In genomic region chr17:17485420-17485819, GRCh38 we compare ENCODE assay signal across 28 cellular contexts. TPM values are rescaled to one million over a fixed set of nuclear protein-coding genes. Genes with fewer than 3 reads are reported as not detected.
DNase-seq lines count a peak whose midpoint lies in the region; ATAC-seq and TF ChIP-seq lines count a peak whose summit lies in the region.
"Had no signal": no experiment of that assay in that cellular context is flagged by ENCODE, and none has a peak within 500 bp of the region (broad histone marks: within the 10 kb centered on the region; RNA-seq: fewer than 3 reads in every experiment).

No MANE protein-coding gene starts in this region.

- no peak for DNase-seq in activated T-cell treated with anti-CD3 and anti-CD28 coated beads, Interleukin-2, amount 50 U/mL, for 24 hours
- no peak for DNase-seq in activated T-cell treated with anti-CD3 and anti-CD28 coated beads, Interleukin-2, amount 50 U/mL, for 48 hours
- DNase-seq in right atrium auricular region (ENCODE audit: low spot score) (no peak), upper lobe of right lung (peak; percentile 34), iPS-NIHi11 (ENCODE audit: low spot score) (no peak), GM20000 (ENCODE audit: low spot score) (no peak)
- no peak for DNase-seq in NK-92 treated with Interleukin-12 subunit alpha and Interleukin-12 subunit beta, amount 100 ng/mL, for 24 hours (lab: John Stamatoyannopoulos, UW)
- DNase-seq: activated CD4-positive, alpha-beta memory T cell treated with anti-CD3 and anti-CD28 coated beads for 36 hours; adrenal gland; brain microvascular endothelial cell; CD8-positive, alpha-beta memory T cell; DMS 273 treated with DMSO at 0.1 percent for 48 hours; effector memory CD4-positive, alpha-beta T cell; erythroblast; NCI-H1048; NCI-H1694; NCI-H2171; NCI-H526; SIG-M5; stimulated activated naive CD8-positive, alpha-beta T cell treated with anti-CD3 and anti-CD28 coated beads, Interleukin-15, amount 100 ng/mL, for 72 hours; SW 1271; T1000 had no signal

- H3K27ac ChIP-seq in cingulate gyrus (ENCODE audit: low read depth, low read length) (peak overlapping the region; percentile 3), right atrium auricular region (peak overlapping the region; percentile 73 to 78), upper lobe of right lung (no peak overlapping the region)
- H3K27ac ChIP-seq: adrenal gland, brain microvascular endothelial cell, neutrophil, prostate gland had no signal

- no peak overlapping the region for H3K4me3 Mint-ChIP-seq in activated T-cell treated with anti-CD3 and anti-CD28 coated beads, Interleukin-2, amount 50 U/mL, for 24 hours
- H3K4me3 Mint-ChIP-seq: activated CD4-positive, alpha-beta memory T cell treated with anti-CD3 and anti-CD28 coated beads for 36 hours; CD8-positive, alpha-beta memory T cell; GM23338; stimulated activated naive CD8-positive, alpha-beta T cell treated with anti-CD3 and anti-CD28 coated beads, Interleukin-15, amount 100 ng/mL, for 72 hours had no signal

- intact Hi-C loops in upper lobe of right lung (cut with DNase I), result no loop called here

- H3K27ac Mint-ChIP-seq in activated T-cell treated with anti-CD3 and anti-CD28 coated beads, Interleukin-2, amount 50 U/mL, for 24 hours, result peak overlapping the region; percentile 53
- H3K27ac Mint-ChIP-seq: activated CD4-positive, alpha-beta memory T cell treated with anti-CD3 and anti-CD28 coated beads for 36 hours; GM23338 had no signal

- TF ChIP-seq CTCF in right atrium auricular region (IDR thresholded peaks at IDR 0.05) (no peak), upper lobe of right lung (IDR thresholded peaks at IDR 0.05) (no peak), GM20000 (IDR thresholded peaks at IDR 0.05; ENCODE audit: extremely low read depth, missing control alignments) (no peak)

- H3K9me3 Mint-ChIP-seq in activated T-cell treated with anti-CD3 and anti-CD28 coated beads, Interleukin-2, amount 50 U/mL, for 24 hours, result no peaks in the 10 kb centered on the region
- H3K9me3 Mint-ChIP-seq: activated CD4-positive, alpha-beta memory T cell treated with anti-CD3 and anti-CD28 coated beads for 36 hours; CD8-positive, alpha-beta memory T cell; GM23338; stimulated activated naive CD8-positive, alpha-beta T cell treated with anti-CD3 and anti-CD28 coated beads, Interleukin-15, amount 100 ng/mL, for 72 hours had no signal

- no peaks in the 10 kb centered on the region for H3K27me3 Mint-ChIP-seq in activated T-cell treated with anti-CD3 and anti-CD28 coated beads, Interleukin-2, amount 50 U/mL, for 24 hours
- H3K27me3 Mint-ChIP-seq: activated CD4-positive, alpha-beta memory T cell treated with anti-CD3 and anti-CD28 coated beads for 36 hours; stimulated activated naive CD8-positive, alpha-beta T cell treated with anti-CD3 and anti-CD28 coated beads, Interleukin-15, amount 100 ng/mL, for 72 hours had no signal

- no peak overlapping the region for H3K4me3 ChIP-seq in right atrium auricular region
- no peak overlapping the region for H3K4me3 ChIP-seq in upper lobe of right lung
- H3K4me3 ChIP-seq: adrenal gland, GM23338, prostate gland, vagina had no signal

- H3K27me3 ChIP-seq in right atrium auricular region, result no peaks in the 10 kb centered on the region
- H3K27me3 ChIP-seq in upper lobe of right lung, result no peaks in the 10 kb centered on the region
- H3K27me3 ChIP-seq: adrenal gland, brain microvascular endothelial cell, neutrophil, vagina had no signal

- no peak for ATAC-seq in upper lobe of right lung
- ATAC-seq: GM23338 had no signal

- H3K36me3 Mint-ChIP-seq in activated T-cell treated with anti-CD3 and anti-CD28 coated beads, Interleukin-2, amount 50 U/mL, for 24 hours (ENCODE audit: low read depth), result peaks cover 83% of the 10 kb centered on the region

- peaks cover 65% of the 10 kb centered on the region for H3K4me1 Mint-ChIP-seq in activated T-cell treated with anti-CD3 and anti-CD28 coated beads, Interleukin-2, amount 50 U/mL, for 24 hours (ENCODE audit: low read depth)

- peaks cover 16% of the 10 kb centered on the region for H3K36me3 ChIP-seq in right atrium auricular region
- H3K36me3 ChIP-seq in upper lobe of right lung, result peaks cover 7% of the 10 kb centered on the region
- H3K36me3 ChIP-seq: prostate gland had no signal

- H3K9me3 ChIP-seq in right atrium auricular region, result no peaks in the 10 kb centered on the region
- H3K9me3 ChIP-seq in upper lobe of right lung, result no peaks in the 10 kb centered on the region
- H3K9me3 ChIP-seq: adrenal gland, neutrophil, prostate gland, vagina had no signal

- peaks cover 0 to 38% of the 10 kb centered on the region in 2 donors for H3K4me1 ChIP-seq in right atrium auricular region
- no peaks in the 10 kb centered on the region for H3K4me1 ChIP-seq in upper lobe of right lung
- H3K4me1 ChIP-seq: prostate gland had no signal

RNA-seq across cellular contexts. Expression of gene MED9, which starts 8.6 kb away (rescaled TPM):
- 10 to 100 TPM; 36.7 to 41.0 TPM for total RNA-seq in right atrium auricular region
- total RNA-seq in upper lobe of right lung, result 13.8 TPM

RNA-seq across cellular contexts. Expression of gene RASD1, which starts 10.8 kb away (rescaled TPM):
- total RNA-seq in right atrium auricular region (100 to 1,000 TPM in 1 of 2 donors, 10 to 100 TPM in 1; 37.9 to 131 TPM), upper lobe of right lung (39.2 TPM)
- total RNA-seq: A172 had no signal
